In genomic region chr5:132437604-132438275, GRCh38 we compare ENCODE assay signal across 8 cellular contexts. TPM values are rescaled to one million over a fixed set of nuclear protein-coding genes. Genes with fewer than 3 reads are reported as not detected.
DNase-seq lines count a peak whose midpoint lies in the region; ATAC-seq and TF ChIP-seq lines count a peak whose summit lies in the region.

No MANE protein-coding gene starts in this region.

- no peaks in the 10 kb centered on the region for H3K27me3 Mint-ChIP-seq in activated CD4-positive, alpha-beta T cell treated with anti-CD3 and anti-CD28 coated beads, Interleukin-2, amount 10 ng/mL, durations not matched to agents 7 days and 5 days

- H3K4me3 ChIP-seq in DND-41 (ENCODE audit: low read depth in 1 of 2, low read length in 2 of 2) (no peak overlapping the region), HUES48 (ENCODE audit: low read depth, low read length) (no peak overlapping the region), esophagus muscularis mucosa (no peak overlapping the region), neutrophil (ENCODE audit: low read depth in 1 of 2, low read length in 1 of 2) (peak overlapping the region; percentile 33 to 43)

- peak overlapping the region; percentile 25; the same call in 1 of the 2 replicates for H3K9ac ChIP-seq in DND-41 (ENCODE audit: low read depth, low read length)
- H3K9ac ChIP-seq in HUES48 (ENCODE audit: low read depth, low read length) = no peak overlapping the region

- H3K36me3 Mint-ChIP-seq in activated CD4-positive, alpha-beta T cell treated with anti-CD3 and anti-CD28 coated beads, Interleukin-2, amount 10 ng/mL, durations not matched to agents 7 days and 5 days (ENCODE audit: low read depth) = peaks cover 71% of the 10 kb centered on the region

- WGBS in esophagus muscularis mucosa = 51% methylated on average over 3 of the region's 3 CpGs

- intact Hi-C loops in esophagus muscularis mucosa (cut with DNase I) = no loop called here

- peak overlapping the region; percentile 53 for H3K4me3 Mint-ChIP-seq in activated CD4-positive, alpha-beta T cell treated with anti-CD3 and anti-CD28 coated beads, Interleukin-2, amount 10 ng/mL, durations not matched to agents 7 days and 5 days

- CTCF ChIA-PET in activated CD4-positive, alpha-beta T cell treated with anti-CD3 and anti-CD28 coated beads, Interleukin-2, amount 10 ng/mL, durations not matched to agents 7 days and 5 days (lab: Charles Lee) = interaction anchor here (1.1 to 5.2 kb wide), 11 partner anchors 9 to 47 kb away, joined by 3 to 26 read pairs (median 5); no protein-coding TSS in a partner anchor
- CTCF ChIA-PET in HEK293T (lab: Yijun Ruan, JAX) = no interaction called here

- H2AFZ ChIP-seq in DND-41 (ENCODE audit: low read depth, low read length) = no peak overlapping the region

- H3K4me2 ChIP-seq in DND-41 (ENCODE audit: insufficient read depth, low read length) = peak overlapping the region; percentile 15

- no peak for TF ChIP-seq EP300 in esophagus muscularis mucosa (IDR thresholded peaks at IDR 0.05)

- TF ChIP-seq CTCF in DND-41 (IDR thresholded peaks at IDR 0.05; ENCODE audit: borderline replicate concordance, extremely low read depth, low read length, poor library complexity, severe bottlenecking) = no peak
- TF ChIP-seq CTCF in esophagus muscularis mucosa (IDR thresholded peaks at IDR 0.05) = no peak
- no peak for TF ChIP-seq CTCF in neutrophil (IDR thresholded peaks at IDR 0.05)

- peaks cover 81% of the 10 kb centered on the region for H3K36me3 ChIP-seq in DND-41 (ENCODE audit: insufficient read depth, low read length)
- no peaks in the 10 kb centered on the region for H3K36me3 ChIP-seq in HUES48 (ENCODE audit: control insufficient read depth, insufficient read depth, low read length)
- no peaks in the 10 kb centered on the region for H3K36me3 ChIP-seq in esophagus muscularis mucosa
- no peaks in the 10 kb centered on the region for H3K36me3 ChIP-seq in neutrophil

- H3K27me3 ChIP-seq in DND-41 (ENCODE audit: insufficient read depth, low read length, poor library complexity) (no peaks in the 10 kb centered on the region), HUES48 (ENCODE audit: control insufficient read depth, insufficient read depth, low read length) (no peaks in the 10 kb centered on the region), esophagus muscularis mucosa (no peaks in the 10 kb centered on the region), neutrophil (no peaks in the 10 kb centered on the region)

- peak overlapping the region; percentile 79 for H3K27ac ChIP-seq in DND-41 (ENCODE audit: low read length)
- H3K27ac ChIP-seq in HUES48 (ENCODE audit: low read depth, low read length) = peak overlapping the region; percentile 2
- H3K27ac ChIP-seq in esophagus muscularis mucosa (replicated peaks in 1 of 4) = peak overlapping the region; percentile 74 to 85 (median 80)
- H3K27ac ChIP-seq in neutrophil = peak overlapping the region; percentile 89

- H3K4me1 ChIP-seq in DND-41 (ENCODE audit: insufficient read depth, low read length) (peaks cover 71% of the 10 kb centered on the region), HUES48 (ENCODE audit: control insufficient read depth, insufficient read depth, low read length) (peaks cover 7% of the 10 kb centered on the region), esophagus muscularis mucosa (peaks cover 69 to 98% (median 94%) of the 10 kb centered on the region in 4 donors), neutrophil (ENCODE audit: control insufficient read depth in 1 of 2, insufficient read depth in 1 of 2, low read depth in 1 of 2, low read length in 1 of 2) (peaks cover 48 to 61% of the 10 kb centered on the region in 2 experiments)

- no peaks in the 10 kb centered on the region for H3K9me3 ChIP-seq in DND-41 (ENCODE audit: insufficient read depth, low read length, severe bottlenecking)
- H3K9me3 ChIP-seq in HUES48 (ENCODE audit: control insufficient read depth, insufficient read depth, low read length) = no peaks in the 10 kb centered on the region
- no peaks in the 10 kb centered on the region for H3K9me3 ChIP-seq in esophagus muscularis mucosa
- no peaks in the 10 kb centered on the region for H3K9me3 ChIP-seq in neutrophil

- DNase-seq in DND-41 (peak; percentile 83), esophagus muscularis mucosa (ENCODE audit: extremely low spot score) (peak; percentile 96), NCI-H2196 (lab: John Stamatoyannopoulos, UW; ENCODE audit: unreplicated experiment) (no peak), HEK293T (ENCODE audit: extremely low spot score) (no peak)
- DNase-seq in activated CD4-positive, alpha-beta T cell treated with anti-CD3 and anti-CD28 coated beads, Interleukin-2, amount 10 ng/mL, durations not matched to agents 7 days and 5 days = peak; percentile 72

- ATAC-seq in DND-41 (ENCODE audit: insufficient read depth, low read depth) = peak; percentile 92
- peak; percentile 80 for ATAC-seq in GM21447 (IDR thresholded peaks at IDR 0.05; ENCODE audit: unreplicated experiment)

- peaks cover 99% of the 10 kb centered on the region for H3K79me2 ChIP-seq in DND-41 (ENCODE audit: insufficient read depth, low read length)

- peaks cover 76% of the 10 kb centered on the region for H4K20me1 ChIP-seq in DND-41 (ENCODE audit: insufficient read depth, low read length)

- TF ChIP-seq POLR2A in esophagus muscularis mucosa (IDR thresholded peaks at IDR 0.05; ENCODE audit: low read depth) = no peak

- H3K4me1 Mint-ChIP-seq in activated CD4-positive, alpha-beta T cell treated with anti-CD3 and anti-CD28 coated beads, Interleukin-2, amount 10 ng/mL, durations not matched to agents 7 days and 5 days = peaks cover 87% of the 10 kb centered on the region

- H3K27ac Mint-ChIP-seq in activated CD4-positive, alpha-beta T cell treated with anti-CD3 and anti-CD28 coated beads, Interleukin-2, amount 10 ng/mL, durations not matched to agents 7 days and 5 days = peak overlapping the region; percentile 89

- no peaks in the 10 kb centered on the region for H3K9me3 Mint-ChIP-seq in activated CD4-positive, alpha-beta T cell treated with anti-CD3 and anti-CD28 coated beads, Interleukin-2, amount 10 ng/mL, durations not matched to agents 7 days and 5 days

- POLR2A ChIA-PET in activated CD4-positive, alpha-beta T cell treated with anti-CD3 and anti-CD28 coated beads, Interleukin-2, amount 10 ng/mL, durations not matched to agents 7 days and 5 days (lab: Charles Lee) = interaction anchor here (1.4 kb wide), 1 partner anchor 19 kb away, joined by 4 read pairs; no protein-coding TSS in a partner anchor
- POLR2A ChIA-PET in HEK293T (lab: Yijun Ruan, JAX) = no interaction called here

TF ChIP-seq in HEK293T, 16 proteins besides CTCF, POLR2A, EP300 and RAD21:
- no peak for TF ChIP-seq CTBP1 (IDR thresholded peaks at IDR 0.05; ENCODE audit: borderline replicate concordance)
- no peak for TF ChIP-seq HDGF (IDR thresholded peaks at IDR 0.05; ENCODE audit: borderline replicate concordance)
- TF ChIP-seq ZNF384 (IDR thresholded peaks at IDR 0.05) = no peak
- TF ChIP-seq SP1 (IDR thresholded peaks at IDR 0.05) = no peak
- no peak for TF ChIP-seq LEF1 (IDR thresholded peaks at IDR 0.05; ENCODE audit: borderline replicate concordance)
- TF ChIP-seq BHLHE40 (IDR thresholded peaks at IDR 0.05; ENCODE audit: borderline replicate concordance) = no peak
- no peak for TF ChIP-seq FOXM1 (IDR thresholded peaks at IDR 0.05; ENCODE audit: borderline replicate concordance)

RNA-seq across cellular contexts. Expression of gene IRF1, which starts 52.8 kb away (rescaled TPM):
- 100 to 1,000 TPM; 289 to 302 TPM for total RNA-seq in activated CD4-positive, alpha-beta T cell treated with anti-CD3 and anti-CD28 coated beads, Interleukin-2, amount 10 ng/mL, durations not matched to agents 7 days and 5 days
- 100 to 1,000 TPM in 1 of 4 donors, 10 to 100 TPM in 3; 20.6 to 289 (median 29.6) TPM for total RNA-seq in esophagus muscularis mucosa

Comparison
In these comparisons a context has a peak if more than half of its experiments do, and no peak if none do; other contexts are left out.
1. DNase-seq: peak in DND-41 (single experiment), activated CD4-positive, alpha-beta T cell treated with anti-CD3 and anti-CD28 coated beads, Interleukin-2, amount 10 ng/mL, durations not matched to agents 7 days and 5 days (single experiment) and esophagus muscularis mucosa (single experiment); none in NCI-H2196 (single experiment) and HEK293T (single experiment).
2. H3K27ac ChIP-seq: peak in every context shown above with its lines; median percentile 89 in neutrophil; 80 in esophagus muscularis mucosa; 79 in DND-41; 2 in HUES48.
3. H3K4me3 ChIP-seq: peak in neutrophil (2 of 2); none in DND-41 (0 of 2), HUES48 (single experiment) and esophagus muscularis mucosa (0 of 4).